9 cellular contexts compared by ENCODE assay signal in genomic region chr10:48656241-48656921, GRCh38. TPM values are rescaled to one million over a fixed set of nuclear protein-coding genes. Genes with fewer than 3 reads are reported as not detected.
DNase-seq lines count a peak whose midpoint lies in the region; ATAC-seq and TF ChIP-seq lines count a peak whose summit lies in the region.
"Had no signal": no experiment of that assay in that cellular context is flagged by ENCODE, and none has a peak within 500 bp of the region (broad histone marks: within the 10 kb centered on the region; RNA-seq: fewer than 3 reads in every experiment).

No MANE protein-coding gene starts in this region.

- TF ChIP-seq RAD21 in liver (IDR thresholded peaks at IDR 0.05): peak; percentile 71 to 76

- TF ChIP-seq CTCF in AG10803 (conservative IDR thresholded peaks at IDR 0.05; ENCODE audit: low read length) (peak; percentile 71), liver (IDR thresholded peaks at IDR 0.05; ENCODE audit: low read depth, low read length, missing input control) (peak; percentile 99)

- 2% methylated on average over 46 of the region's 46 CpGs for WGBS in liver

- no peaks in the 10 kb centered on the region for H3K36me3 ChIP-seq in liver (ENCODE audit: control insufficient read depth in 4 of 4, insufficient read depth in 3 of 4, low read depth in 1 of 4, low read length in 3 of 4)

- ATAC-seq in GM18873 (IDR thresholded peaks at IDR 0.05; ENCODE audit: low FRiP score, unreplicated experiment) (peak; percentile 64), HG03135 (IDR thresholded peaks at IDR 0.05; ENCODE audit: unreplicated experiment) (peak; percentile 78)

- H3K9ac ChIP-seq in liver (ENCODE audit: low read depth in 1 of 2, low read length in 2 of 2): no peak overlapping the region

- H3K27ac ChIP-seq in liver (ENCODE audit: low read depth in 1 of 2, low read length in 2 of 2): no peak overlapping the region

- H3K4me3 ChIP-seq in AG10803 (ENCODE audit: low read length) (peak overlapping the region; percentile 62), liver (ENCODE audit: low read depth in 1 of 3, low read length in 3 of 3) (peak overlapping the region in 2 of 3 donors; percentile 13 to 61)

- no peaks in the 10 kb centered on the region for H3K9me3 ChIP-seq in liver (ENCODE audit: control insufficient read depth in 4 of 4, low read length in 3 of 4)

- peaks cover 3 to 16% (median 10%) of the 10 kb centered on the region in 4 donors for H3K4me1 ChIP-seq in liver (ENCODE audit: control insufficient read depth in 4 of 4, insufficient read depth in 4 of 4, low read length in 3 of 4)

- peaks cover 0 to 1% (median 0%) of the 10 kb centered on the region in 4 donors for H3K27me3 ChIP-seq in liver (ENCODE audit: control insufficient read depth in 4 of 4, insufficient read depth in 4 of 4, low read length in 3 of 4)

- peak; percentile 88 for DNase-seq in AG10803 (ENCODE audit: low read depth)
- DNase-seq in NCI-H446 (lab: John Stamatoyannopoulos, UW): peak; percentile 16 to 72
- DNase-seq in activated CD4-positive, alpha-beta T cell treated with anti-CD3 and anti-CD28 coated beads, Interleukin-2, amount 50 U/mL, for 1 hour: peak; percentile 77
- DNase-seq in dermis blood vessel endothelial cell: peak; percentile 96
- peak; percentile 64 for DNase-seq in stimulated activated CD4-positive, alpha-beta T cell treated with anti-CD3 and anti-CD28 coated beads, Interleukin-2, amount 100 ng/mL, for 4 hours (ENCODE audit: low read depth)

TF ChIP-seq in liver, 16 proteins besides CTCF, POLR2A, EP300 and RAD21:
- TF ChIP-seq GABPA (IDR thresholded peaks at IDR 0.05 in 1 of 2, conservative IDR thresholded peaks at IDR 0.05 in 1 of 2): peak in 1 of 2 donors; percentile 29
- no peak for TF ChIP-seq RXRA (IDR thresholded peaks at IDR 0.05)

RNA-seq across cellular contexts. Expression of gene WDFY4, which starts 28.3 kb away (rescaled TPM):
- total RNA-seq in dermis blood vessel endothelial cell (0.34 and 2.1 TPM in 2 replicates), liver (1 to 10 TPM; 3.3 to 7.1 TPM)
- polyA plus RNA-seq in liver: under 1 TPM; 0.57 to 0.83 TPM

RNA-seq across cellular contexts. Expression of gene ARHGAP22, which starts 51.5 kb away (rescaled TPM):
- 8.3 and 19.0 TPM in 2 replicates for total RNA-seq in dermis blood vessel endothelial cell
- total RNA-seq in liver: 1 to 10 TPM in 1 of 2 donors, under 1 TPM in 1; 0.59 to 2.3 TPM
- polyA plus RNA-seq in liver: under 1 TPM; 0.23 to 0.49 TPM
- total RNA-seq: T-helper 2 cell treated with Interferon-gamma antibody and Interleukin-4, amounts not matched to agents 100 ng/mL and 5 ng/mL, for 36 hours had no signal

Comparison
In these comparisons a context has a peak if more than half of its experiments do, and no peak if none do; other contexts are left out.
1. DNase-seq: peak in every context shown above with its lines; median percentile 96 in dermis blood vessel endothelial cell; 88 in AG10803; 77 in activated CD4-positive, alpha-beta T cell treated with anti-CD3 and anti-CD28 coated beads, Interleukin-2, amount 50 U/mL, for 1 hour; 64 in stimulated activated CD4-positive, alpha-beta T cell treated with anti-CD3 and anti-CD28 coated beads, Interleukin-2, amount 100 ng/mL, for 4 hours; 44 in NCI-H446.